Comparison of ENCODE assay signal across 8 cellular contexts in the genomic region with DNA sequence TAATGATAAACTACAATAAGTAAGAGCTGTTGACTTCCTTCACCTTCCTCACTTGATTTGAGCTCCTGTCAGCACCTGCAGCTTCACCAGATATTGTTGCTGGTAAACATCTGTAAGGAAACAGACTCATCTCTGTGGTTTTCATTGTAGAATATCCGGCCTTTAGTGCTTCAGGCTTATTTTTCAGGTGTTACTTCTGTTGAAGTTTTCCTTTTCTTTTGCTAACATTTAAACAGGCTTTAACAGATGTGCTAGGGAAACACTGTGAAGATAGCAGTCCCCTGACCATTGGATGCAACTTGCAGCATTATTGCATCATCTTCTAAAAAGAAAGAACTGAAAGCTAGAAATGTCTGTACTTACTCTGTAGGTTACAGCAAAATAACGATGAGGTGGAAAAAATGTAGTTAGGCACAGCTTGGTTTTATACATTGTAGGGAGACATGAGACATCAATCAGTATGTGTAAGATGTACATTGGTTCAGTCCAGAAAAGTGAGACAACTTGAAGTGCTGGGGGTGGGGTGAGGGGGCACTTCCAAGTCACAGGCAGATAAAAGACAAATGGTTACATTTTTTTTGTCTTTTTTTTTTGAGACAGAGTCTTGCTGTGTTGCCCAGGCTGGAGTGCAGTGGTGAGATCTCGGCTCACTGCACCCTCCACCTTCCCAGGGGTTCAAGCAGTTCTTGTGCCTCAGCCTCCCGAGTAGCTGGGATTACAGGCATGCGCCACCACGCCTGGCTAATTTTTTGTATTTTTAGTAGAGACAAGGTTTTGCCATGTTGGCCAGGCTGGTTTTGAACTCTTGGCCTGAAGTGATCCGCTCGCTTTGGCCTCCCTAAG. TPM values are rescaled to one million over a fixed set of nuclear protein-coding genes. Genes with fewer than 3 reads are reported as not detected.
DNase-seq lines count a peak whose midpoint lies in the region; ATAC-seq and TF ChIP-seq lines count a peak whose summit lies in the region.

No MANE protein-coding gene starts in this region.

- peak overlapping the region; percentile 95 for H3K27ac ChIP-seq in SU-DHL-6 (ENCODE audit: low read depth, low read length)
- peak overlapping the region; percentile 91 to 96 for H3K27ac ChIP-seq in esophagus (ENCODE audit: low read depth in 2 of 2, low read length in 1 of 2)

- H3K36me3 ChIP-seq in SU-DHL-6 (ENCODE audit: low read length), result peaks cover 55% of the 10 kb centered on the region
- peaks cover 0 to 2% of the 10 kb centered on the region in 2 donors for H3K36me3 ChIP-seq in esophagus (ENCODE audit: control insufficient read depth in 2 of 2, insufficient read depth in 2 of 2, low read length in 1 of 2)

- peaks cover 0 to 7% of the 10 kb centered on the region in 2 donors for H3K4me1 ChIP-seq in esophagus (ENCODE audit: control insufficient read depth in 2 of 2, insufficient read depth in 2 of 2, low read length in 1 of 2)

- peak overlapping the region; percentile 62 for H3K4me2 ChIP-seq in SU-DHL-6 (ENCODE audit: low read depth, low read length, poor library complexity, severe bottlenecking)

- peak overlapping the region; percentile 57 for H3K4me3 Mint-ChIP-seq in stimulated activated memory B cell treated with anti-CD40 and anti-IgM and Interleukin-4, amounts not matched to agents 10 μg/mL and 1 μg/mL and 100 μg/mL, for 72 hours

- DNase-seq in ACHN, result peak; percentile 14
- no peak for DNase-seq in posterior vena cava (ENCODE audit: low spot score)
- DNase-seq in GM19240 (ENCODE audit: insufficient read length, low spot score), result no peak

- in situ Hi-C loops in ACHN (cut with HindIII; ENCODE audit: low pct_ligation_motif_present, low pct_unique_long_range_greater_than_20kb, low sequenced_read_pairs), result no loop called here

- peaks cover 4% of the 10 kb centered on the region for H3K9me3 Mint-ChIP-seq in stimulated activated memory B cell treated with anti-CD40 and anti-IgM and Interleukin-4, amounts not matched to agents 10 μg/mL and 1 μg/mL and 100 μg/mL, for 72 hours

- H4K20me1 ChIP-seq in SU-DHL-6 (ENCODE audit: low read depth, low read length), result peaks cover 3% of the 10 kb centered on the region

- H2AFZ ChIP-seq in SU-DHL-6 (ENCODE audit: low read depth, low read length, severe bottlenecking), result no peak overlapping the region

- 82 to 85% methylated on average over 8 of the region's 8 CpGs for WGBS in esophagus, 2 donors

- peak overlapping the region; percentile 35 for H3K9ac ChIP-seq in SU-DHL-6 (ENCODE audit: low read length)

- intact Hi-C loops in posterior vena cava (cut with DNase I), result no loop called here

- no peak for TF ChIP-seq CTCF in SU-DHL-6 (IDR thresholded peaks at IDR 0.05; ENCODE audit: insufficient read depth, low read length, poor library complexity, severe bottlenecking)

- H3K4me1 Mint-ChIP-seq in stimulated activated memory B cell treated with anti-CD40 and anti-IgM and Interleukin-4, amounts not matched to agents 10 μg/mL and 1 μg/mL and 100 μg/mL, for 72 hours, result peaks cover 87% of the 10 kb centered on the region

- peak; percentile 82 for ATAC-seq in GM19023 (IDR thresholded peaks at IDR 0.05; ENCODE audit: unreplicated experiment)
- peak; percentile 61 for ATAC-seq in HG03097 (IDR thresholded peaks at IDR 0.05; ENCODE audit: low FRiP score, unreplicated experiment)
- peak; percentile 85 for ATAC-seq in stimulated activated memory B cell treated with anti-CD40 and anti-IgM and Interleukin-4, amounts not matched to agents 10 μg/mL and 1 μg/mL and 100 μg/mL, for 72 hours

- H3K27ac Mint-ChIP-seq in stimulated activated memory B cell treated with anti-CD40 and anti-IgM and Interleukin-4, amounts not matched to agents 10 μg/mL and 1 μg/mL and 100 μg/mL, for 72 hours, result peak overlapping the region; percentile 92

- no peaks in the 10 kb centered on the region for H3K9me2 ChIP-seq in SU-DHL-6 (replicated peaks; ENCODE audit: insufficient read depth, low read length)

- no peak overlapping the region for H3K4me3 ChIP-seq in SU-DHL-6 (ENCODE audit: insufficient read depth, low read length, poor library complexity, severe bottlenecking)
- H3K4me3 ChIP-seq in esophagus (ENCODE audit: low read depth in 1 of 2, low read length in 2 of 2), result no peak overlapping the region

- H3K9me3 ChIP-seq in SU-DHL-6 (ENCODE audit: insufficient read depth, low read length) (no peaks in the 10 kb centered on the region), esophagus (ENCODE audit: control insufficient read depth in 2 of 2, insufficient read depth in 1 of 2, low read depth in 1 of 2, low read length in 1 of 2) (no peaks in the 10 kb centered on the region)

- peaks cover 85% of the 10 kb centered on the region for H3K36me3 Mint-ChIP-seq in stimulated activated memory B cell treated with anti-CD40 and anti-IgM and Interleukin-4, amounts not matched to agents 10 μg/mL and 1 μg/mL and 100 μg/mL, for 72 hours

- H3K27me3 ChIP-seq in SU-DHL-6 (ENCODE audit: low read length), result no peaks in the 10 kb centered on the region
- no peaks in the 10 kb centered on the region for H3K27me3 ChIP-seq in esophagus (ENCODE audit: control insufficient read depth in 1 of 2, insufficient read depth in 2 of 2, low read length in 2 of 2)

- peaks cover 98% of the 10 kb centered on the region for H3K79me2 ChIP-seq in SU-DHL-6 (ENCODE audit: insufficient read depth, low read length)

- H3K27me3 Mint-ChIP-seq in stimulated activated memory B cell treated with anti-CD40 and anti-IgM and Interleukin-4, amounts not matched to agents 10 μg/mL and 1 μg/mL and 100 μg/mL, for 72 hours, result no peaks in the 10 kb centered on the region

- H3F3A ChIP-seq in SU-DHL-6 (ENCODE audit: insufficient read depth), result peaks cover 58% of the 10 kb centered on the region

RNA-seq across cellular contexts. Expression of gene EDEM1, which starts 10.2 kb away (rescaled TPM):
- 1 to 10 TPM; 5.8 to 9.0 TPM for polyA plus RNA-seq in esophagus
- 10 to 100 TPM; 25.0 to 28.1 TPM for total RNA-seq in posterior vena cava
